1 cellular context compared by ENCODE assay signal in genomic region chr18:24926649-24927048, GRCh38.
A peak's percentile ranks its signal among the peaks of the same experiment; 100 is the strongest.
TF ChIP-seq lines count a peak whose summit lies in the region.

No MANE protein-coding gene starts in this region.

TF ChIP-seq in GM12878, 131 proteins besides CTCF, POLR2A, EP300 and RAD21:
- TF ChIP-seq REST (IDR thresholded peaks at IDR 0.05; ENCODE audit: low read depth, low read length) (no peak), TCF7 (IDR thresholded peaks at IDR 0.05; ENCODE audit: borderline replicate concordance) (0 out of 2 replicates have a peak, but pooled peaks have one; percentile 23), PAX5 (IDR thresholded peaks at IDR 0.05; ENCODE audit: borderline replicate concordance, low read depth, low read length) (no peak)
